ENCODE assay signal across 1 cellular context in genomic region chr10:92756233-92757065, GRCh38.
TF ChIP-seq lines count a peak whose summit lies in the region.

No MANE protein-coding gene starts in this region.

TF ChIP-seq in K562, 482 proteins besides CTCF, POLR2A, EP300 and RAD21 (continued from another document and continues in another):
- TF ChIP-seq ZFP30 (CRISPR knock-in tag; IDR thresholded peaks at IDR 0.05; ENCODE audit: borderline replicate concordance) (no peak), NFIX (CRISPR knock-in tag; IDR thresholded peaks at IDR 0.05; ENCODE audit: low read depth) (no peak), ZBTB43 (CRISPR knock-in tag; IDR thresholded peaks at IDR 0.05) (no peak), MBD1 (CRISPR knock-in tag; IDR thresholded peaks at IDR 0.05) (no peak), ZNF384 (IDR thresholded peaks at IDR 0.05; ENCODE audit: low read depth, low read length) (peak; percentile 97), LEF1 (IDR thresholded peaks at IDR 0.05) (peak; percentile 100), PPARD (CRISPR knock-in tag; IDR thresholded peaks at IDR 0.05) (no peak), ZNF134 (CRISPR knock-in tag; conservative IDR thresholded peaks at IDR 0.05) (no peak), ZBTB1 (CRISPR knock-in tag; IDR thresholded peaks at IDR 0.05; ENCODE audit: borderline replicate concordance, low read depth) (no peak), SUPT5H (IDR thresholded peaks at IDR 0.05) (no peak), ZC3H4 (CRISPR knock-in tag; IDR thresholded peaks at IDR 0.05; ENCODE audit: borderline replicate concordance) (no peak), ZBED1 (IDR thresholded peaks at IDR 0.05) (peak; percentile 95), EHMT2 (IDR thresholded peaks at IDR 0.05) (no peak), E2F4 (CRISPR knock-in tag; IDR thresholded peaks at IDR 0.05; ENCODE audit: low read depth) (no peak), ERF (CRISPR knock-in tag; IDR thresholded peaks at IDR 0.05) (0 out of 2 replicates have a peak, but pooled peaks have one; percentile 36), NCOA1 (IDR thresholded peaks at IDR 0.05; ENCODE audit: low read depth) (peak; percentile 93), RBM22 (IDR thresholded peaks at IDR 0.05; ENCODE audit: low read depth, low read length, poor library complexity, severe bottlenecking) (no peak), TARDBP (IDR thresholded peaks at IDR 0.05) (peak; percentile 91; the same call in 1 of the 2 replicates), CLOCK (CRISPR knock-in tag; IDR thresholded peaks at IDR 0.05; ENCODE audit: borderline replicate concordance) (no peak), RFX5 (IDR thresholded peaks at IDR 0.05; ENCODE audit: low read depth, low read length) (no peak), RERE (CRISPR knock-in tag; IDR thresholded peaks at IDR 0.05; ENCODE audit: borderline replicate concordance) (no peak), HNRNPUL1 (IDR thresholded peaks at IDR 0.05; ENCODE audit: low read length) (no peak), CEBPB (tag; IDR thresholded peaks at IDR 0.05) (peak; percentile 82), ZNF316 (IDR thresholded peaks at IDR 0.05) (no peak), PHB (CRISPR knock-in tag; IDR thresholded peaks at IDR 0.05) (no peak), THRB (CRISPR knock-in tag; conservative IDR thresholded peaks at IDR 0.05) (0 out of 2 replicates have a peak, but pooled peaks have one; percentile 28), PHB2 (IDR thresholded peaks at IDR 0.05; ENCODE audit: low read depth) (peak; percentile 99), LCOR (CRISPR knock-in tag; IDR thresholded peaks at IDR 0.05) (peak; percentile 93), POLR2B (IDR thresholded peaks at IDR 0.05; ENCODE audit: low read depth, partially characterized antibody) (peak; percentile 23), CAMTA2 (CRISPR knock-in tag; conservative IDR thresholded peaks at IDR 0.05) (no peak), NFIC (IDR thresholded peaks at IDR 0.05) (peak; percentile 96), RAD51 (IDR thresholded peaks at IDR 0.05; ENCODE audit: borderline replicate concordance, low read depth) (0 out of 2 replicates have a peak, but pooled peaks have one; percentile 16), GMEB1 (CRISPR knock-in tag; IDR thresholded peaks at IDR 0.05) (no peak), HMGXB4 (CRISPR knock-in tag; IDR thresholded peaks at IDR 0.05) (no peak), ZBTB26 (CRISPR knock-in tag; IDR thresholded peaks at IDR 0.05) (no peak), DNMT1 (IDR thresholded peaks at IDR 0.05) (no peak), SP2 (IDR thresholded peaks at IDR 0.05; ENCODE audit: extremely low read depth, low read depth, low read length, poor library complexity, severe bottlenecking) (no peak), NBN (IDR thresholded peaks at IDR 0.05; ENCODE audit: low read depth) (peak; percentile 65; the same call in 1 of the 2 replicates), L3MBTL2 (IDR thresholded peaks at IDR 0.05) (no peak), GABPB1 (CRISPR knock-in tag; IDR thresholded peaks at IDR 0.05) (no peak), ZNF165 (CRISPR knock-in tag; IDR thresholded peaks at IDR 0.05; ENCODE audit: borderline replicate concordance) (no peak), SAP30 (IDR thresholded peaks at IDR 0.05; ENCODE audit: borderline replicate concordance, insufficient read depth, low read depth, low read length, poor library complexity, severe bottlenecking) (no peak), KAT7 (CRISPR knock-in tag; IDR thresholded peaks at IDR 0.05; ENCODE audit: borderline replicate concordance) (no peak), TAL1 (IDR thresholded peaks at IDR 0.05) (peak; percentile 100), DMBX1 (CRISPR knock-in tag; IDR thresholded peaks at IDR 0.05; ENCODE audit: borderline replicate concordance) (peak; percentile 89)
